14 cellular contexts compared by ENCODE assay signal in genomic region chr15:90203922-90204321, GRCh38.
DNase-seq lines count a peak whose midpoint lies in the region; ATAC-seq and TF ChIP-seq lines count a peak whose summit lies in the region.
"Had no signal": no experiment of that assay in that cellular context is flagged by ENCODE, and none has a peak within 500 bp of the region (broad histone marks: within the 10 kb centered on the region; RNA-seq: fewer than 3 reads in every experiment).

No MANE protein-coding gene starts in this region.

- DNase-seq in D341Med (ENCODE audit: low spot score) = peak; percentile 17
- DNase-seq in NCI-H345 treated with DMSO at 0.1 percent for 48 hours (lab: John Stamatoyannopoulos, UW; ENCODE audit: unreplicated experiment) = peak; percentile 12
- no peak for DNase-seq in epithelial cell of prostate (ENCODE audit: low read depth, low spot score)
- DNase-seq in retinal pigment epithelial cell (ENCODE audit: low read depth) = no peak
- DNase-seq in NCI-H526 treated with DMSO at 0.1 percent for 48 hours (lab: John Stamatoyannopoulos, UW) = no peak
- no peak for DNase-seq in 8988T
- DNase-seq: activated T-cell treated with anti-CD3 and anti-CD28 coated beads, Interleukin-2, amount 50 U/mL, for 4 hours; foreskin keratinocyte; NCI-H187; ovary; Right ventricle myocardium superior had no signal

- peak overlapping the region; percentile 99 for H3K27ac ChIP-seq in epithelial cell of prostate
- H3K27ac ChIP-seq: ovary had no signal

- no peak for TF ChIP-seq CTCF in retinal pigment epithelial cell (conservative IDR thresholded peaks at IDR 0.05; ENCODE audit: low read depth, low read length)

- ATAC-seq in HG02884 (IDR thresholded peaks at IDR 0.05; ENCODE audit: unreplicated experiment) (no peak), GM19023 (IDR thresholded peaks at IDR 0.05; ENCODE audit: unreplicated experiment) (no peak)
- ATAC-seq: activated T-cell treated with anti-CD3 and anti-CD28 coated beads, Interleukin-2, amount 50 U/mL, for 4 hours; foreskin keratinocyte; WTC11 had no signal

- H3K4me3 ChIP-seq in retinal pigment epithelial cell (ENCODE audit: low read length) = peak overlapping the region; percentile 8
- H3K4me3 ChIP-seq: ovary had no signal

Comparison
In these comparisons a context has a peak if more than half of its experiments do, and no peak if none do; other contexts are left out.
1. DNase-seq: peak in D341Med (single experiment) and NCI-H345 treated with DMSO at 0.1 percent for 48 hours (single experiment); none in epithelial cell of prostate (single experiment), retinal pigment epithelial cell (single experiment), NCI-H526 treated with DMSO at 0.1 percent for 48 hours (single experiment) and 8988T (single experiment).